In genomic region chr16:14528306-14528948, GRCh38 we compare ENCODE assay signal across 10 cellular contexts.
DNase-seq lines count a peak whose midpoint lies in the region; FAIRE-seq and TF ChIP-seq lines count a peak whose summit lies in the region.
"Had no signal": no experiment of that assay in that cellular context is flagged by ENCODE, and none has a peak within 500 bp of the region (broad histone marks: within the 10 kb centered on the region; RNA-seq: fewer than 3 reads in every experiment).

No MANE protein-coding gene starts in this region.

- dilution Hi-C loops in endothelial cell of umbilical vein (cut with MboI; ENCODE audit: extremely low pct_ligation_motif_present, low sequenced_read_pairs) = no loop called here

- H2AFZ ChIP-seq in KMS-11 (ENCODE audit: low read depth) = no peak overlapping the region
- H2AFZ ChIP-seq in endothelial cell of umbilical vein (ENCODE audit: low read depth, low read length) = no peak overlapping the region

- TF ChIP-seq POLR2A in endothelial cell of umbilical vein (IDR thresholded peaks at IDR 0.05; ENCODE audit: low read depth, low read length) = no peak

- no peaks in the 10 kb centered on the region for H3K36me3 ChIP-seq in A673 (ENCODE audit: insufficient read depth, low read length, poor library complexity, severe bottlenecking)
- H3K36me3 ChIP-seq in KMS-11 (ENCODE audit: insufficient read depth) = no peaks in the 10 kb centered on the region
- no peaks in the 10 kb centered on the region for H3K36me3 ChIP-seq in endothelial cell of umbilical vein (ENCODE audit: control insufficient read depth in 2 of 2, extremely low read depth in 1 of 2, insufficient read depth in 2 of 2, low read length in 2 of 2)

- intact Hi-C loops in A673 (cut with micrococcal nuclease; ENCODE audit: unreplicated experiment) = loop anchor here (2.0 to 5.0 kb wide), 3 partner anchors 228 to 608 kb away; partner anchors contain the start of genes ERCC4 and MRTFB
- intact Hi-C loops in endothelial cell of umbilical vein (cut with micrococcal nuclease) = loop anchor here (2.0 kb wide), 1 partner anchor 42 kb away; no protein-coding TSS in a partner anchor

- no peaks in the 10 kb centered on the region for H3K9me1 ChIP-seq in endothelial cell of umbilical vein (replicated peaks; ENCODE audit: control insufficient read depth, extremely low read depth, insufficient read depth, low read length)

- H3K4me1 ChIP-seq in A673 (ENCODE audit: insufficient read depth, low read length, poor library complexity, severe bottlenecking) (peaks cover 18% of the 10 kb centered on the region), KMS-11 (ENCODE audit: low read depth, poor library complexity, severe bottlenecking) (peaks cover 25% of the 10 kb centered on the region), endothelial cell of umbilical vein (ENCODE audit: control insufficient read depth, extremely low read depth, insufficient read depth, low read length) (peaks cover 3% of the 10 kb centered on the region)

- no peaks in the 10 kb centered on the region for H3K27me3 Mint-ChIP-seq in progenitor cell of endocrine pancreas
- H3K27me3 Mint-ChIP-seq: B cell had no signal

- no peak for FAIRE-seq in endothelial cell of umbilical vein (lab: Jason Lieb, UNC)

- peaks cover under 1% of the 10 kb centered on the region for H3K9me3 Mint-ChIP-seq in progenitor cell of endocrine pancreas (ENCODE audit: low read depth)

- BruUV-seq in A673 (replicated peaks; lab: Mats Ljungman, UMichigan) (no TSS peak), endothelial cell of umbilical vein (replicated peaks; lab: Mats Ljungman, UMichigan) (no TSS peak)

- H3K4me1 Mint-ChIP-seq in progenitor cell of endocrine pancreas (ENCODE audit: low read depth) = peaks cover 35% of the 10 kb centered on the region

- DNase-seq in A673 (ENCODE audit: low spot score) (no peak), endothelial cell of umbilical vein (ENCODE audit: low read depth, low spot score) (no peak), progenitor cell of endocrine pancreas (ENCODE audit: low spot score, unreplicated experiment) (no peak), amygdala (lab: John Stamatoyannopoulos, UW) (no peak), GM10266 (ENCODE audit: extremely low spot score) (no peak), activated T-cell treated with anti-CD3 and anti-CD28 coated beads for 4 hours (no peak), C1 segment of cervical spinal cord (lab: John Stamatoyannopoulos, UW) (no peak)
- DNase-seq: KG1 had no signal

- peaks cover 2% of the 10 kb centered on the region for H3K36me3 Mint-ChIP-seq in progenitor cell of endocrine pancreas (ENCODE audit: insufficient read depth)

- H3K79me2 ChIP-seq in KMS-11 (ENCODE audit: insufficient read depth, low read depth) (no peaks in the 10 kb centered on the region), endothelial cell of umbilical vein (ENCODE audit: control insufficient read depth, insufficient read depth, low read length) (no peaks in the 10 kb centered on the region)

- H3K4me2 ChIP-seq in KMS-11 (peak overlapping the region; percentile 58), endothelial cell of umbilical vein (ENCODE audit: insufficient read depth, low read length) (peak overlapping the region; percentile 52)

- H3K27me3 ChIP-seq in A673 (replicated peaks; ENCODE audit: insufficient read depth, low read depth, low read length, poor library complexity) (no peaks in the 10 kb centered on the region), KMS-11 (ENCODE audit: insufficient read depth, low read depth) (no peaks in the 10 kb centered on the region), endothelial cell of umbilical vein (ENCODE audit: control insufficient read depth in 2 of 2, insufficient read depth in 2 of 2, low read length in 2 of 2) (no peaks in the 10 kb centered on the region)

- peak overlapping the region; percentile 35 for H3K4me3 Mint-ChIP-seq in progenitor cell of endocrine pancreas (ENCODE audit: low read depth)
- H3K4me3 Mint-ChIP-seq: B cell had no signal

- CTCF ChIA-PET in A673 (lab: Charles Lee) (interaction anchor here (0.6 to 1.8 kb wide), 2 partner anchors 277 to 279 kb away, joined by 3 to 7 read pairs; no protein-coding TSS in a partner anchor), endothelial cell of umbilical vein (lab: Charles Lee) (interaction anchor here (0.7 to 5.3 kb wide), 13 partner anchors 10 to 608 kb away, joined by 3 to 33 read pairs (median 3); partner anchors contain the start of gene ERCC4)

- POLR2A ChIA-PET in A673 (lab: Charles Lee; ENCODE audit: low non-redundant PET) (no interaction called here), endothelial cell of umbilical vein (lab: Charles Lee) (no interaction called here)

- H3K27ac ChIP-seq in A673 (ENCODE audit: low read depth, low read length, poor library complexity, severe bottlenecking) (peak overlapping the region; percentile 11), KMS-11 (peak overlapping the region; percentile 10; the same call in 1 of the 2 replicates), endothelial cell of umbilical vein (ENCODE audit: insufficient read depth, low read depth, low read length) (no peak overlapping the region)

- TF ChIP-seq CTCF in A673 (conservative IDR thresholded peaks at IDR 0.05; ENCODE audit: low read depth, low read length) (no peak), KMS-11 (conservative IDR thresholded peaks at IDR 0.05; ENCODE audit: low read depth, low read length) (no peak), endothelial cell of umbilical vein (IDR thresholded peaks at IDR 0.05; ENCODE audit: extremely low read depth in 1 of 2, insufficient read depth in 1 of 2, low read depth in 1 of 2, low read length in 2 of 2) (no peak), progenitor cell of endocrine pancreas (IDR thresholded peaks at IDR 0.05; ENCODE audit: unreplicated experiment) (no peak), GM10266 (IDR thresholded peaks at IDR 0.05; ENCODE audit: control insufficient read depth, insufficient read depth, low read depth, missing control alignments) (no peak)

- no peak overlapping the region for H3K4me3 ChIP-seq in A673 (ENCODE audit: low read depth, low read length, poor library complexity, severe bottlenecking)
- no peak overlapping the region for H3K4me3 ChIP-seq in KMS-11 (IDR thresholded peaks at IDR 0.05; ENCODE audit: insufficient read depth, low read depth, low read length)
- H3K4me3 ChIP-seq in endothelial cell of umbilical vein (replicated peaks in 1 of 3; ENCODE audit: insufficient read depth in 1 of 3, low read depth in 1 of 3, low read length in 3 of 3) = no peak overlapping the region

- peak overlapping the region; percentile 87 for H3K27ac Mint-ChIP-seq in progenitor cell of endocrine pancreas

- H3K9ac ChIP-seq in KMS-11 (peak overlapping the region; percentile 17; the same call in 1 of the 2 replicates), endothelial cell of umbilical vein (replicated peaks; ENCODE audit: extremely low read depth, insufficient read depth, low read length) (no peak overlapping the region)

- no peaks in the 10 kb centered on the region for H3K9me3 ChIP-seq in A673 (ENCODE audit: low read depth, low read length, poor library complexity, severe bottlenecking)
- H3K9me3 ChIP-seq in endothelial cell of umbilical vein (replicated peaks; ENCODE audit: control insufficient read depth, insufficient read depth, low read length) = no peaks in the 10 kb centered on the region

- no peaks in the 10 kb centered on the region for H4K20me1 ChIP-seq in KMS-11 (ENCODE audit: insufficient read depth)
- H4K20me1 ChIP-seq in endothelial cell of umbilical vein (replicated peaks; ENCODE audit: control insufficient read depth, extremely low read depth, insufficient read depth, low read length) = no peaks in the 10 kb centered on the region

TF ChIP-seq in endothelial cell of umbilical vein, 7 proteins besides CTCF, POLR2A, EP300 and RAD21:
- TF ChIP-seq EZH2 (IDR thresholded peaks at IDR 0.05; ENCODE audit: borderline replicate concordance, low read depth, low read length, severe bottlenecking) (no peak), JUN (IDR thresholded peaks at IDR 0.05; ENCODE audit: borderline replicate concordance, insufficient read depth, insufficient read length, low read depth) (no peak), MYC (IDR thresholded peaks at IDR 0.05; ENCODE audit: low read depth, low read length) (no peak), FOS (IDR thresholded peaks at IDR 0.05; ENCODE audit: borderline replicate concordance, insufficient read depth, low read length) (no peak), GATA2 (IDR thresholded peaks at IDR 0.05; ENCODE audit: insufficient read depth, insufficient read length, low read depth, low read length) (no peak), MAX (IDR thresholded peaks at IDR 0.05; ENCODE audit: insufficient read depth, insufficient read length) (no peak), POLR2AphosphoS5 (IDR thresholded peaks at IDR 0.05; ENCODE audit: insufficient read depth, low read depth, low read length) (no peak)
